Comparison of ENCODE assay signal across 19 cellular contexts in genomic region chr6:136405410-136406029, GRCh38.
DNase-seq lines count a peak whose midpoint lies in the region; ATAC-seq lines count a peak whose summit lies in the region.
"Had no signal": no experiment of that assay in that cellular context is flagged by ENCODE, and none has a peak within 500 bp of the region (broad histone marks: within the 10 kb centered on the region; RNA-seq: fewer than 3 reads in every experiment).

No MANE protein-coding gene starts in this region.

- no peak overlapping the region for H3K4me3 ChIP-seq in adipocyte (ENCODE audit: low read length)
- H3K4me3 ChIP-seq: ovary, smooth muscle cell had no signal

- H3K4me3 Mint-ChIP-seq in activated T-helper 17 cell treated with anti-CD3 and anti-CD28 coated beads, Interleukin-2, amount 50 U/mL, for 72 hours = no peak overlapping the region
- H3K4me3 Mint-ChIP-seq: activated naive CD4-positive, alpha-beta T cell treated with anti-CD3 and anti-CD28 coated beads, Interleukin-2, amount 50 U/mL, for 24 hours; CD4-positive, CD25-positive, alpha-beta regulatory T cell; stimulated activated naive CD8-positive, alpha-beta T cell treated with anti-CD3 and anti-CD28 coated beads, Interleukin-15, amount 100 ng/mL, for 72 hours had no signal

- no peak overlapping the region for H3K27ac Mint-ChIP-seq in activated T-helper 17 cell treated with anti-CD3 and anti-CD28 coated beads, Interleukin-2, amount 50 U/mL, for 72 hours
- H3K27ac Mint-ChIP-seq: activated naive CD4-positive, alpha-beta T cell treated with anti-CD3 and anti-CD28 coated beads, Interleukin-2, amount 50 U/mL, for 24 hours; CD4-positive, CD25-positive, alpha-beta regulatory T cell; stimulated activated naive CD8-positive, alpha-beta T cell treated with anti-CD3 and anti-CD28 coated beads, Interleukin-15, amount 100 ng/mL, for 72 hours had no signal

- no peaks in the 10 kb centered on the region for H3K36me3 ChIP-seq in adipocyte (ENCODE audit: control insufficient read depth, insufficient read depth, low read length, severe bottlenecking)
- H3K36me3 ChIP-seq: ovary had no signal

- DNase-seq in SIG-M5 treated with dmso at 0.1 percent for 504 hours (lab: John Stamatoyannopoulos, UW; ENCODE audit: unreplicated experiment) = peak; percentile 39
- DNase-seq in SIG-M5 (lab: John Stamatoyannopoulos, UW) = no peak
- no peak for DNase-seq in adipocyte (ENCODE audit: low read depth)
- DNase-seq in left colon = peak; percentile 26 to 44
- DNase-seq in NCI-H128 (lab: John Stamatoyannopoulos, UW; ENCODE audit: unreplicated experiment) = no peak
- DNase-seq: 8988T; activated CD4-positive, alpha-beta T cell treated with anti-CD3 and anti-CD28 coated beads for 1 hour; activated CD8-positive, alpha-beta memory T cell treated with anti-CD3 and anti-CD28 coated beads, Interleukin-2, amount 50 U/mL, for 4 hours; CD4-positive, CD25-positive, alpha-beta regulatory T cell; NCI-H187; NCI-H510A treated with DMSO at 0.1 percent for 48 hours; ovary; stimulated activated naive CD8-positive, alpha-beta T cell treated with anti-CD3 and anti-CD28 coated beads, Interleukin-15, amount 100 ng/mL, for 72 hours; T-helper 2 cell had no signal

- H3K9me3 Mint-ChIP-seq in activated T-helper 17 cell treated with anti-CD3 and anti-CD28 coated beads, Interleukin-2, amount 50 U/mL, for 72 hours = peaks cover 5% of the 10 kb centered on the region
- H3K9me3 Mint-ChIP-seq: activated naive CD4-positive, alpha-beta T cell treated with anti-CD3 and anti-CD28 coated beads, Interleukin-2, amount 50 U/mL, for 24 hours; stimulated activated naive CD8-positive, alpha-beta T cell treated with anti-CD3 and anti-CD28 coated beads, Interleukin-15, amount 100 ng/mL, for 72 hours had no signal

- no peaks in the 10 kb centered on the region for H3K4me1 Mint-ChIP-seq in activated T-helper 17 cell treated with anti-CD3 and anti-CD28 coated beads, Interleukin-2, amount 50 U/mL, for 72 hours
- H3K4me1 Mint-ChIP-seq: activated naive CD4-positive, alpha-beta T cell treated with anti-CD3 and anti-CD28 coated beads, Interleukin-2, amount 50 U/mL, for 24 hours; CD4-positive, CD25-positive, alpha-beta regulatory T cell had no signal

- H3K9me3 ChIP-seq in adipocyte (ENCODE audit: control insufficient read depth, low read length) = no peaks in the 10 kb centered on the region
- H3K9me3 ChIP-seq: ovary had no signal

- ATAC-seq in left colon = peak; percentile 93
- ATAC-seq in GM19463 (IDR thresholded peaks at IDR 0.05; ENCODE audit: unreplicated experiment) = no peak
- ATAC-seq in activated T-helper 17 cell treated with anti-CD3 and anti-CD28 coated beads, Interleukin-2, amount 50 U/mL, for 72 hours (replicated peaks) = no peak
- no peak for ATAC-seq in GM18517 (IDR thresholded peaks at IDR 0.05; ENCODE audit: unreplicated experiment)
- ATAC-seq: stimulated activated naive CD8-positive, alpha-beta T cell treated with anti-CD3 and anti-CD28 coated beads, Interleukin-15, amount 100 ng/mL, for 72 hours had no signal

- H3K4me1 ChIP-seq in adipocyte (ENCODE audit: control insufficient read depth, insufficient read depth, low read length) = peaks cover 39% of the 10 kb centered on the region

- H3K36me3 Mint-ChIP-seq in activated T-helper 17 cell treated with anti-CD3 and anti-CD28 coated beads, Interleukin-2, amount 50 U/mL, for 72 hours (ENCODE audit: low read depth) = no peaks in the 10 kb centered on the region
- H3K36me3 Mint-ChIP-seq: activated naive CD4-positive, alpha-beta T cell treated with anti-CD3 and anti-CD28 coated beads, Interleukin-2, amount 50 U/mL, for 24 hours had no signal

- intact Hi-C loops in left colon (cut with DNase I, micrococcal nuclease) = no loop called here

- no peaks in the 10 kb centered on the region for H3K27me3 ChIP-seq in adipocyte (replicated peaks; ENCODE audit: control insufficient read depth, insufficient read depth, low read length)
- H3K27me3 ChIP-seq: ovary had no signal

- H3K27me3 Mint-ChIP-seq in activated T-helper 17 cell treated with anti-CD3 and anti-CD28 coated beads, Interleukin-2, amount 50 U/mL, for 72 hours = peaks cover 19% of the 10 kb centered on the region
- H3K27me3 Mint-ChIP-seq: activated naive CD4-positive, alpha-beta T cell treated with anti-CD3 and anti-CD28 coated beads, Interleukin-2, amount 50 U/mL, for 24 hours had no signal

- peak overlapping the region; percentile 6 for H3K9ac ChIP-seq in adipocyte (ENCODE audit: low read length)

Comparison
In these comparisons a context has a peak if more than half of its experiments do, and no peak if none do; other contexts are left out.
1. DNase-seq: peak in SIG-M5 treated with dmso at 0.1 percent for 504 hours (single experiment) and left colon (2 of 2); none in SIG-M5 (single experiment), adipocyte (single experiment) and NCI-H128 (single experiment).